1 cellular context compared by ENCODE assay signal in the genomic region with DNA sequence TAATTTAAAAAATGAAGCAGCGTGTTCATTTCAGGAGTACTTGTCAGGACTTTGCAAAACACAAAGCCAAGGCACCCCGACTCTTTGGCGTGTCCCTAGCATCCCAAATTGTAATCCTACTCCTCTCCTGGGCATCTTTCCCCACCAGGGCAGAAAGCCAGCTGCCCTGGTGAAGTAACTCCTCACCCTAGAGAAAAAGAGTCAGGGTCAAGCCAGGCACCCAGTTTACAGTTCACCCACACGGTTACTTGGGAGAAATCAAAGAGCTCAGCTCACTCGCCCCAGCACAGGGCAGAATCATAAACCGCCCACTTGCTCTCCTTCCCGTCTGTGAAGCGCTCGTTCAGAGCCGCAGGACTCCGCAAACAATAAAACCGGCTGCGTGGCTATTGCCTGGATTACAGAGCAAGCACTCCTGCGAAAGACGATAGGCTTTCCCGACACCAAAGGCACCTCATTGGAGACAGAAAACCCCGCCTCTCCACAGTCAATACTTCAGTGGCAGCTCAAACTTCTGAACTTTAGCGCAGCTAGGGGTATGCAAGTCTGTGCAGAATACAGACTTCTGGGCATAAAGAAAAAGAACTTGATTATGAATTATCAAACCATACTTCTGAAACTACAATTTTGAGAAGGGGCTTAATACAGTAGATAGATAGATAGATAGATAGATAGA.
TF ChIP-seq lines count a peak whose summit lies in the region.

No MANE protein-coding gene starts in this region.

TF ChIP-seq in HepG2, 621 proteins besides CTCF, POLR2A, EP300 and RAD21 (continued from another document and continues in another):
- TF ChIP-seq KAT7 (CRISPR knock-in tag; IDR thresholded peaks at IDR 0.05; ENCODE audit: borderline replicate concordance), result peak; percentile 84
- TF ChIP-seq ZBED4 (CRISPR knock-in tag; IDR thresholded peaks at IDR 0.05; ENCODE audit: borderline replicate concordance), result no peak
- TF ChIP-seq MZF1 (CRISPR knock-in tag; IDR thresholded peaks at IDR 0.05; ENCODE audit: borderline replicate concordance), result no peak
- TF ChIP-seq ZNF772 (CRISPR knock-in tag; IDR thresholded peaks at IDR 0.05), result peak; percentile 88
- peak; percentile 57; the same call in 1 of the 2 replicates for TF ChIP-seq ZNF710 (CRISPR knock-in tag; IDR thresholded peaks at IDR 0.05; ENCODE audit: borderline replicate concordance)
- TF ChIP-seq ZBTB40 (IDR thresholded peaks at IDR 0.05), result no peak
- TF ChIP-seq ZBTB40 (CRISPR knock-in tag; IDR thresholded peaks at IDR 0.05), result peak; percentile 74
- no peak for TF ChIP-seq TBP (CRISPR knock-in tag; IDR thresholded peaks at IDR 0.05)
- TF ChIP-seq, protein P1, sequence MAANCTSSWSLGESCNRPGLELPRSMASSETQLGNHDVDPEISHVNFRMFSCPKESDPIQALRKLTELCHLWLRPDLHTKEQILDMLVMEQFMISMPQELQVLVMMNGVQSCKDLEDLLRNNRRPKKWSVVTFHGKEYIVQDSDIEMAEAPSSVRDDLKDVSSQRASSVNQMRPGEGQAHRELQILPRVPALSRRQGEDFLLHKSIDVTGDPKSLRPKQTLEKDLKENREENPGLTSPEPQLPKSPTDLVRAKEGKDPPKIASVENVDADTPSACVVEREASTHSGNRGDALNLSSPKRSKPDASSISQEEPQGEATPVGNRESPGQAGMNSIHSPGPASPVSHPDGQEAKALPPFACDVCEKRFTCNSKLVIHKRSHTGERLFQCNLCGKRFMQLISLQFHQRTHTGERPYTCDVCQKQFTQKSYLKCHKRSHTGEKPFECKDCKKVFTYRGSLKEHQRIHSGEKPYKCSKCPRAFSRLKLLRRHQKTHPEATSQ (CRISPR knock-in tag; IDR thresholded peaks at IDR 0.05; ENCODE audit: borderline replicate concordance), result peak; percentile 87; the same call in 1 of the 2 replicates
- TF ChIP-seq ELF3 (CRISPR knock-in tag; IDR thresholded peaks at IDR 0.05), result peak; percentile 73
- peak in 1 of 2 experiments; percentile 90; a peak in 2 of 4 replicates for TF ChIP-seq KLF16 (CRISPR knock-in tag; IDR thresholded peaks at IDR 0.05)
- TF ChIP-seq ZNF512B (CRISPR knock-in tag; IDR thresholded peaks at IDR 0.05; ENCODE audit: borderline replicate concordance), result no peak
- peak; percentile 85 for TF ChIP-seq PHF5A (CRISPR knock-in tag; IDR thresholded peaks at IDR 0.05; ENCODE audit: low read depth, unreplicated experiment)
- TF ChIP-seq ZNF570 (CRISPR knock-in tag; IDR thresholded peaks at IDR 0.05; ENCODE audit: borderline replicate concordance), result no peak
- TF ChIP-seq MAFF (IDR thresholded peaks at IDR 0.05; ENCODE audit: low read depth, low read length), result no peak
- no peak for TF ChIP-seq ZNF776 (CRISPR knock-in tag; IDR thresholded peaks at IDR 0.05)
- TF ChIP-seq GTF3A (CRISPR knock-in tag; conservative IDR thresholded peaks at IDR 0.05), result 0 out of 2 replicates have a peak, but pooled peaks have one; percentile 83
- peak; percentile 76 for TF ChIP-seq ZBTB43 (CRISPR knock-in tag; conservative IDR thresholded peaks at IDR 0.05)
- peak; percentile 71; the same call in 1 of the 2 replicates for TF ChIP-seq TFE3 (CRISPR knock-in tag; IDR thresholded peaks at IDR 0.05)
- TF ChIP-seq ZNF597 (CRISPR knock-in tag; IDR thresholded peaks at IDR 0.05), result no peak
- no peak for TF ChIP-seq SNAI1 (CRISPR knock-in tag; IDR thresholded peaks at IDR 0.05; ENCODE audit: borderline replicate concordance)
- TF ChIP-seq ZNF143 (CRISPR knock-in tag; IDR thresholded peaks at IDR 0.05), result no peak; the same call in 1 of the 2 replicates
